Comparison of ENCODE assay signal across 37 cellular contexts in genomic region chr4:3699261-3699660, GRCh38.
"Had no signal": no experiment of that assay in that cellular context is flagged by ENCODE, and none has a peak within 500 bp of the region (broad histone marks: within the 10 kb centered on the region; RNA-seq: fewer than 3 reads in every experiment).

No MANE protein-coding gene starts in this region.

- H3K27ac Mint-ChIP-seq: activated B cell treated with CpG ODN at 0.5 μM for 24 hours; activated CD4-positive, alpha-beta memory T cell treated with anti-CD3 and anti-CD28 coated beads for 36 hours; activated naive CD4-positive, alpha-beta T cell treated with anti-CD3 and anti-CD28 coated beads, Interleukin-2, amount 10 ng/mL, durations not matched to agents 7 days and 5 days; activated naive CD8-positive, alpha-beta T cell; activated naive CD8-positive, alpha-beta T cell treated with anti-CD3 and anti-CD28 coated beads, Interleukin-2, amount 50 U/mL, for 24 hours; activated T-helper 1 cell treated with anti-CD3 and anti-CD28 coated beads, Interleukin-12 subunit alpha, Interleukin-12 subunit beta, Interleukin-2, Interleukin-4 antibody, amounts not matched to agents 30 ng/mL and 10 ng/mL and 1 ng/mL, durations not matched to agents 14 hours and 24 hours and 36 hours; T-cell had no signal

- H3K27me3 ChIP-seq: brain microvascular endothelial cell, MG63, Peyer's patch had no signal

- H3K36me3 ChIP-seq: brain microvascular endothelial cell, MG63, Peyer's patch had no signal

- ATAC-seq: activated naive CD8-positive, alpha-beta T cell treated with anti-CD3 and anti-CD28 coated beads, Interleukin-2, amount 50 U/mL, for 24 hours; activated T-cell treated with anti-CD3 and anti-CD28 coated beads, Interleukin-2, amount 50 U/mL, for 4 hours; PC-3; SK-N-SH treated with all-trans-retinoic acid at 6 μM for 48 hours; T-cell had no signal

- DNase-seq: activated B cell treated with CpG ODN at 0.5 μM for 24 hours; activated CD4-positive, alpha-beta memory T cell treated with anti-CD3 and anti-CD28 coated beads for 36 hours; activated CD4-positive, alpha-beta T cell treated with anti-CD3 and anti-CD28 coated beads for 4 hours; activated CD4-positive, alpha-beta T cell treated with anti-CD3 and anti-CD28 coated beads, Interleukin-2, amount 50 U/mL, for 1 hour; activated CD4-positive, CD25-positive, alpha-beta regulatory T cell treated with anti-CD3 and anti-CD28 coated beads, Interleukin-2, amount 50 U/mL, for 72 hours; activated CD8-positive, alpha-beta memory T cell treated with anti-CD3 and anti-CD28 coated beads, Interleukin-2, amount 50 U/mL, for 4 hours; activated gamma-delta T cell treated with Interleukin-2 at 50 U/mL for 16 hours; activated naive CD4-positive, alpha-beta T cell treated with anti-CD3 and anti-CD28 coated beads, Interleukin-2, amount 10 ng/mL, durations not matched to agents 7 days and 5 days; activated naive CD8-positive, alpha-beta T cell treated with anti-CD3 and anti-CD28 coated beads, Interleukin-2, amount 50 U/mL, for 24 hours; activated T-cell treated with anti-CD3 and anti-CD28 coated beads for 4 hours; activated T-cell treated with anti-CD3 and anti-CD28 coated beads, Interleukin-2, amount 50 U/mL, for 4 hours; anterior cingulate cortex; brain microvascular endothelial cell; Karpas-422; KBM-7; MG63; NCI-H1048; NCI-H1105 treated with DMSO at 0.1 percent for 48 hours; NCI-H1436; NCI-H1694 treated with DMSO at 0.1 percent for 48 hours; NCI-H2029; NCI-H2107; NCI-H2171; NCI-H510A; NCI-H526; NCI-H748 treated with DMSO at 0.1 percent for 48 hours; NK-92 treated with Interleukin-12 subunit alpha and Interleukin-12 subunit beta, amount 100 ng/mL, for 24 hours; PC-3; RPMI8226; SIG-M5; T-cell; T-helper 9 cell had no signal

- H3K36me3 Mint-ChIP-seq: activated CD4-positive, alpha-beta memory T cell treated with anti-CD3 and anti-CD28 coated beads for 36 hours; activated naive CD4-positive, alpha-beta T cell treated with anti-CD3 and anti-CD28 coated beads, Interleukin-2, amount 10 ng/mL, durations not matched to agents 7 days and 5 days had no signal

- H3K4me1 ChIP-seq: Peyer's patch had no signal

- H3K4me3 ChIP-seq: MG63, Peyer's patch had no signal

- H3K4me1 Mint-ChIP-seq: activated B cell treated with CpG ODN at 0.5 μM for 24 hours; activated naive CD4-positive, alpha-beta T cell treated with anti-CD3 and anti-CD28 coated beads, Interleukin-2, amount 10 ng/mL, durations not matched to agents 7 days and 5 days; activated naive CD8-positive, alpha-beta T cell treated with anti-CD3 and anti-CD28 coated beads, Interleukin-2, amount 50 U/mL, for 24 hours; T-cell had no signal

- H3K27ac ChIP-seq: brain microvascular endothelial cell, Peyer's patch, VCaP had no signal

- H3K4me3 Mint-ChIP-seq: activated B cell treated with CpG ODN at 0.5 μM for 24 hours; activated CD4-positive, alpha-beta memory T cell treated with anti-CD3 and anti-CD28 coated beads for 36 hours; activated naive CD4-positive, alpha-beta T cell treated with anti-CD3 and anti-CD28 coated beads, Interleukin-2, amount 10 ng/mL, durations not matched to agents 7 days and 5 days; activated naive CD8-positive, alpha-beta T cell; activated naive CD8-positive, alpha-beta T cell treated with anti-CD3 and anti-CD28 coated beads, Interleukin-2, amount 50 U/mL, for 24 hours; activated T-cell treated with anti-CD3 and anti-CD28 coated beads, Interleukin-2, amount 50 U/mL, for 4 hours; activated T-helper 1 cell treated with anti-CD3 and anti-CD28 coated beads, Interleukin-12 subunit alpha, Interleukin-12 subunit beta, Interleukin-2, Interleukin-4 antibody, amounts not matched to agents 30 ng/mL and 10 ng/mL and 1 ng/mL, durations not matched to agents 14 hours and 24 hours and 36 hours; T-cell had no signal
